In the genomic region with DNA sequence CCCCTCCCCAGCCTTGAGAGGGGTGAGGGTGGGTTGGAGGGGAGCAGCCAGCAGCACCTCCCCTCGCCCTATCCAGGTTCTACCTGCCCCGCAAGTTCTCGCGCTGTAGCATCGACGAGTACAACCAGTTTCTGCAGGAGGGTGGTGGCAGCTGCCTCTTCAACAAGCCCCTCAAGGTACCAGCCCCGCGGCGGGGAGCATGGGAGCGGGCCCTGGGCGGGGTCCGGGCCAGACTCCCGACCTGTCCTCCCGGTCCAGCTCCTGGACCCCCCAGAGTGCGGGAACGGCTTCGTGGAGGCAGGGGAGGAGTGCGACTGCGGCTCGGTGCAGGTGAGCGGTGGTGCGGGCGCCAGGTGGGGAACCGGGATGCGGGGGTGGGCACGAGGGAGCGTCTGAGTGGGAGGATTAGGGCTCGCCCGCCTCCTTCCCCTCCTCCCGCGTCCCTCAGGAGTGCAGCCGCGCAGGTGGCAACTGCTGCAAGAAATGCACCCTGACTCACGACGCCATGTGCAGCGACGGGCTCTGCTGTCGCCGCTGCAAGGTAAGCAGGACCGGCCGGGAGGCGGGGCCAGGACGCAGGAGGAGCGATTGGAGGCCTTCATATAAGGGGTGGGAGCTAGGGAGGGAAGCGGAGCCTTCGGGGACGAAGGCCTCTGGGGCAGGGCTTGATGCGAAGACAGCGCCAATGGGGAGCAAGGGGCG, we compare ENCODE assay signal across 8 cellular contexts. TPM values are rescaled to one million over a fixed set of nuclear protein-coding genes. Genes with fewer than 3 reads are reported as not detected.
DNase-seq lines count a peak whose midpoint lies in the region; ATAC-seq and TF ChIP-seq lines count a peak whose summit lies in the region.

No MANE protein-coding gene starts in this region.

- no peaks in the 10 kb centered on the region for H3K9me3 ChIP-seq in ascending aorta
- H3K9me3 ChIP-seq in hepatocyte (ENCODE audit: low read depth), result no peaks in the 10 kb centered on the region

- H3K36me3 ChIP-seq in ascending aorta (no peaks in the 10 kb centered on the region), hepatocyte (replicated peaks; ENCODE audit: insufficient read depth, low read depth) (no peaks in the 10 kb centered on the region)

- H3K4me3 ChIP-seq in ascending aorta (peak overlapping the region; percentile 54 to 73), hepatocyte (peak overlapping the region; percentile 24)

- ATAC-seq in HG02840 (IDR thresholded peaks at IDR 0.05; ENCODE audit: low FRiP score, unreplicated experiment), result peak; percentile 76
- peak; percentile 92 to 94 (median 93) for ATAC-seq in T-cell (replicated peaks in 1 of 4)

- H3K36me3 Mint-ChIP-seq in T-cell, result no peaks in the 10 kb centered on the region

- H3K27me3 ChIP-seq in ascending aorta (no peaks in the 10 kb centered on the region), hepatocyte (no peaks in the 10 kb centered on the region)

- peak overlapping the region; percentile 42 for H2AFZ ChIP-seq in hepatocyte

- H3K4me2 ChIP-seq in hepatocyte, result peak overlapping the region; percentile 96

- no peaks in the 10 kb centered on the region for H3K9me3 Mint-ChIP-seq in T-cell

- DNase-seq in GM13976 (ENCODE audit: low spot score) (peak; percentile 99), NCI-H146 (lab: John Stamatoyannopoulos, UW) (peak; percentile 99), T-cell (peak in 29 of 34 experiments; percentile 91 to 99 (median 95)), ascending aorta (ENCODE audit: low spot score in 2 of 2) (peak; percentile 91 to 98), hepatocyte (ENCODE audit: low spot score) (no peak), retina (peak; percentile 91), cortex of kidney (lab: John Stamatoyannopoulos, UW) (no peak)

- CTCF ChIA-PET in T-cell (lab: Charles Lee), result interaction anchor here (0.6 to 2.4 kb wide), 14 partner anchors 9 to 714 kb away, joined by 3 to 10 read pairs (median 4); partner anchors contain the start of genes ACBD4 (in 1 of the 2) and EFTUD2 (in 1 of the 2)

- intact Hi-C loops in ascending aorta (cut with DNase I), result loop anchor here (1.0 kb wide), 4 partner anchors 90 to 358 kb away; partner anchors contain the start of gene EFTUD2

- in situ Hi-C loops in GM13976 (cut with MboI; ENCODE audit: low sequenced_read_pairs, unreplicated experiment), result loop anchor here (10.0 kb wide), 1 partner anchor 90 kb away; no protein-coding TSS in a partner anchor

- H3K27me3 Mint-ChIP-seq in T-cell, result peaks cover 0 to 11% of the 10 kb centered on the region in 2 donors

- H3K4me3 Mint-ChIP-seq in T-cell, result peak overlapping the region; percentile 82 to 90 (median 83)

- TF ChIP-seq CTCF in GM13976 (IDR thresholded peaks at IDR 0.05; ENCODE audit: borderline replicate concordance, control extremely low read depth, extremely low read depth, insufficient read depth, missing control alignments) (no peak), ascending aorta (IDR thresholded peaks at IDR 0.05) (no peak), hepatocyte (IDR thresholded peaks at IDR 0.05; ENCODE audit: poor library complexity) (no peak)

- WGBS in hepatocyte (ENCODE audit: low lambda C conversion rate, missing lambda C conversion rate), result 2% methylated on average over 40 of the region's 50 CpGs

- H3K9me2 ChIP-seq in hepatocyte (replicated peaks; ENCODE audit: insufficient read depth), result no peaks in the 10 kb centered on the region

- no peaks in the 10 kb centered on the region for H3K79me2 ChIP-seq in hepatocyte

- POLR2A ChIA-PET in T-cell (lab: Charles Lee), result no interaction called here

- peak overlapping the region; percentile 82 for H3K27ac Mint-ChIP-seq in T-cell

- H3K4me1 ChIP-seq in ascending aorta (peaks cover 10 to 14% of the 10 kb centered on the region in 2 donors), hepatocyte (ENCODE audit: insufficient read depth) (no peaks in the 10 kb centered on the region)

- no peaks in the 10 kb centered on the region for H4K20me1 ChIP-seq in hepatocyte (ENCODE audit: insufficient read depth, poor library complexity, severe bottlenecking)

- H3K4me1 Mint-ChIP-seq in T-cell, result peaks cover 6 to 12% (median 7%) of the 10 kb centered on the region in 3 donors

- H3K27ac ChIP-seq in ascending aorta (peak overlapping the region in 1 of 2 donors; percentile 1), hepatocyte (no peak overlapping the region)

RNA-seq across cellular contexts. Expression of gene ADAM11, which starts 16.5 kb away (rescaled TPM):
- 1 to 10 TPM in 1 of 5 donors, under 1 TPM in 4; 0.43 to 1.0 (median 0.68) TPM for total RNA-seq in T-cell
- not detected for total RNA-seq in ascending aorta
- total RNA-seq in hepatocyte, result 0.28 and 0.90 TPM in 2 replicates
- polyA plus RNA-seq in hepatocyte, result 0.50 and 1.4 TPM in 2 replicates

RNA-seq across cellular contexts. Expression of gene GJC1, which starts 54.8 kb away (rescaled TPM):
- total RNA-seq in T-cell (under 1 TPM in 3 of 5 donors, not detected in 2; 0.09 to 0.93 (median 0.30) TPM), ascending aorta (9.9 TPM), hepatocyte (9.2 and 11.4 TPM in 2 replicates)
- polyA plus RNA-seq in hepatocyte, result 6.3 and 7.5 TPM in 2 replicates

Comparison
In these comparisons a context has a peak if more than half of its experiments do, and no peak if none do; other contexts are left out.
1. DNase-seq: peak in GM13976 (single experiment), NCI-H146 (single experiment), T-cell (29 of 34), ascending aorta (2 of 2) and retina (single experiment); none in hepatocyte (single experiment) and cortex of kidney (single experiment).